12 cellular contexts compared by ENCODE assay signal in the genomic region with DNA sequence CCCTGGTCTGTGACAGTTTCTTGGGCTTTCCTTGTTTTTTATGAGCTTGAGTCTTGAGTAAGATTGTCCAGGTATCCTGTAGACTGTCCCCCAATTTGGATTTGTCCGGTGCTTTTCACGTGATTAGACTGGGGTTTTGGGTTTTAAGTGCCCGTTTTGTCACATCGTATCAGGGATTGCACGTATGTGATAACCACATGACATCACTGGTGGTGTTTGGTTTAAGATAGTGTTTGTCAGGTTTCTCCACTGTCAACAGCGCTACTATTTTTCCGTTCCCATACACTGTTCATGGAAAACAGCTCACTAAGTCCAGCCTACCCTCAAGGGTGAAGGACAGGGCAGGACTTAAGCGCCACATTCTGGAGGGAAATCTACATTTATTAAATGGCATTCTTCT.
"Had no signal": no experiment of that assay in that cellular context is flagged by ENCODE, and none has a peak within 500 bp of the region (broad histone marks: within the 10 kb centered on the region; RNA-seq: fewer than 3 reads in every experiment).

No MANE protein-coding gene starts in this region.

- H3K27me3 ChIP-seq: colonic mucosa, esophagus squamous epithelium, ovary, tibial artery had no signal

- H3K27ac ChIP-seq: colonic mucosa, esophagus squamous epithelium, ovary, tibial artery had no signal

- H3K36me3 ChIP-seq: ovary had no signal

- H3K27ac Mint-ChIP-seq: activated naive CD4-positive, alpha-beta T cell treated with anti-CD3 and anti-CD28 coated beads, Interleukin-2, amount 50 U/mL, for 24 hours had no signal

- H3K9me3 Mint-ChIP-seq: activated naive CD4-positive, alpha-beta T cell treated with anti-CD3 and anti-CD28 coated beads, Interleukin-2, amount 50 U/mL, for 24 hours had no signal

- H3K27me3 Mint-ChIP-seq: activated naive CD4-positive, alpha-beta T cell treated with anti-CD3 and anti-CD28 coated beads, Interleukin-2, amount 50 U/mL, for 24 hours had no signal

- H3K4me3 Mint-ChIP-seq: activated naive CD4-positive, alpha-beta T cell treated with anti-CD3 and anti-CD28 coated beads, Interleukin-2, amount 50 U/mL, for 24 hours had no signal

- H3K4me3 ChIP-seq: colonic mucosa, esophagus squamous epithelium, ovary, tibial artery had no signal

- H3K4me1 ChIP-seq: colonic mucosa, esophagus squamous epithelium, tibial artery had no signal

- ATAC-seq: sciatic nerve had no signal

- DNase-seq: activated CD8-positive, alpha-beta memory T cell treated with anti-CD3 and anti-CD28 coated beads for 24 hours; activated effector memory CD4-positive, alpha-beta T cell treated with Interleukin-2 at 50 U/mL for 16 hours; amniotic stem cell; caudate nucleus; colonic mucosa; esophagus squamous epithelium; hippocampal formation; mesendoderm; ovary; tibial artery had no signal
